10 cellular contexts compared by ENCODE assay signal in the genomic region with DNA sequence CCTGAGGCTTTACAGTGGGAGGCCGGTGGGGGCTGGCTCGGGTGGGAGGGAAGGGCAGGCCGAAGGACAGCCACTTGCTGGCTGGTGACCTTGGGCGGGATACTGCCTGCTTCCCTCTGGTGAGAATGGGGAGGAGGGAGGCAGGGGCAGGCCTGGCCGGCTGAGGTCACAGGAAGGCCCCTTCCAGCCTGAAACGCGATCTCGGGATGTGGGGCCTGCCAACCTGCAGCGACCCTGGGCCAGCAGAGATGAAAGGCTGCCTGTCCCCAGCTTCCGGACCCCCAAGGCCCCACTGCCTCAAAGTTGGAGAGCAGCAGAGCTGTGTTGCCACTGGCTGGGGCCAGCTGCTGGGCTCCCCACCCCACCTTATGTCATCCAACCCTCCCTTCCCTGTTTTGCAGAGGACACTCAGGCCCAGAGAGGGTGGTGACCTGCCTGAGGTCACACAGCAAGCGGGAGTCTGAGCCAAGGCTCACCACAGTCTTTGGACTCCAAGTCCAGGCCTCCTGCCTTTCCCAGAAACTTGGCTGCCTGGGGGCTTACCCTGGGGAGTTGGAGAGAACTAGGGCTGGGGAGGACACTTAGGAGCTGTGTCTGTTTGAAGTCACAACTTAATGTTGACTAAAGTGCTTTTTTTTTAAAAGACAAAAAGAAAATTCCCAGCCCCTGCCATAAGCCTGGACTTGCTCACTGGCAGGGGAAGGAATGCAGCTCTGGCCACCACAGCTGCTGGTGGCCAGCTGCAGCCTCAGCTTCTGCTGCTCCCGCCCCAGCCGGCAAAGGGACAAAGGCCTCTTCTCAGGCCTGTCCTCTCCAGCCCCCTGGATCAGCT. TPM values are rescaled to one million over a fixed set of nuclear protein-coding genes. Genes with fewer than 3 reads are reported as not detected.
DNase-seq lines count a peak whose midpoint lies in the region; ATAC-seq and TF ChIP-seq lines count a peak whose summit lies in the region.
"Had no signal": no experiment of that assay in that cellular context is flagged by ENCODE, and none has a peak within 500 bp of the region (broad histone marks: within the 10 kb centered on the region; RNA-seq: fewer than 3 reads in every experiment).

No MANE protein-coding gene starts in this region.

- H3K9me3 Mint-ChIP-seq in stimulated activated naive B cell treated with anti-CD40 and anti-IgM and Interleukin-4, amounts not matched to agents 10 μg/mL and 1 μg/mL and 100 μg/mL, for 72 hours = no peaks in the 10 kb centered on the region
- H3K9me3 Mint-ChIP-seq: stimulated activated memory B cell treated with anti-CD40 and anti-IgM and Interleukin-4, amounts not matched to agents 10 μg/mL and 1 μg/mL and 100 μg/mL, for 72 hours had no signal

- H3K27me3 Mint-ChIP-seq in stimulated activated naive B cell treated with anti-CD40 and anti-IgM and Interleukin-4, amounts not matched to agents 10 μg/mL and 1 μg/mL and 100 μg/mL, for 72 hours = no peaks in the 10 kb centered on the region
- H3K27me3 Mint-ChIP-seq: stimulated activated memory B cell treated with anti-CD40 and anti-IgM and Interleukin-4, amounts not matched to agents 10 μg/mL and 1 μg/mL and 100 μg/mL, for 72 hours had no signal

- peaks cover 4 to 6% of the 10 kb centered on the region in 2 donors for H3K4me1 Mint-ChIP-seq in stimulated activated naive B cell treated with anti-CD40 and anti-IgM and Interleukin-4, amounts not matched to agents 10 μg/mL and 1 μg/mL and 100 μg/mL, for 72 hours

- H3K9me3 ChIP-seq in right cardiac atrium (ENCODE audit: control insufficient read depth, low read length) = no peaks in the 10 kb centered on the region

- H3K27ac ChIP-seq in right cardiac atrium (ENCODE audit: low read length) = peak overlapping the region; percentile 76

- in situ Hi-C loops in astrocyte of the spinal cord (cut with HindIII; ENCODE audit: low sequenced_read_pairs) = no loop called here

- no peaks in the 10 kb centered on the region for H3K36me3 Mint-ChIP-seq in stimulated activated naive B cell treated with anti-CD40 and anti-IgM and Interleukin-4, amounts not matched to agents 10 μg/mL and 1 μg/mL and 100 μg/mL, for 72 hours
- H3K36me3 Mint-ChIP-seq: stimulated activated memory B cell treated with anti-CD40 and anti-IgM and Interleukin-4, amounts not matched to agents 10 μg/mL and 1 μg/mL and 100 μg/mL, for 72 hours had no signal

- no peak overlapping the region for H3K4me3 Mint-ChIP-seq in stimulated activated naive B cell treated with anti-CD40 and anti-IgM and Interleukin-4, amounts not matched to agents 10 μg/mL and 1 μg/mL and 100 μg/mL, for 72 hours
- H3K4me3 Mint-ChIP-seq: stimulated activated memory B cell treated with anti-CD40 and anti-IgM and Interleukin-4, amounts not matched to agents 10 μg/mL and 1 μg/mL and 100 μg/mL, for 72 hours had no signal

- H3K27me3 ChIP-seq in right cardiac atrium (ENCODE audit: control insufficient read depth, insufficient read depth) = no peaks in the 10 kb centered on the region

- intact Hi-C loops in right cardiac atrium (cut with DNase I) = loop anchor here in 1 of 4 donors (10.0 kb wide), 1 partner anchor 70 kb away; no protein-coding TSS in a partner anchor

- ATAC-seq in right cardiac atrium (peak; percentile 95 to 97), HG02840 (IDR thresholded peaks at IDR 0.05; ENCODE audit: low FRiP score, unreplicated experiment) (no peak), HG02852 (IDR thresholded peaks at IDR 0.05; ENCODE audit: unreplicated experiment) (no peak)
- no peak for ATAC-seq in stimulated activated naive B cell treated with anti-CD40 and anti-IgM and Interleukin-4, amounts not matched to agents 10 μg/mL and 1 μg/mL and 100 μg/mL, for 72 hours (replicated peaks)
- ATAC-seq: stimulated activated memory B cell treated with anti-CD40 and anti-IgM and Interleukin-4, amounts not matched to agents 10 μg/mL and 1 μg/mL and 100 μg/mL, for 72 hours had no signal

- H3K27ac Mint-ChIP-seq in stimulated activated naive B cell treated with anti-CD40 and anti-IgM and Interleukin-4, amounts not matched to agents 10 μg/mL and 1 μg/mL and 100 μg/mL, for 72 hours = no peak overlapping the region

- peaks cover 9% of the 10 kb centered on the region for H3K4me1 ChIP-seq in right cardiac atrium (ENCODE audit: control insufficient read depth, insufficient read depth, low read length)

- no peak overlapping the region for H3K4me3 ChIP-seq in astrocyte of the spinal cord (ENCODE audit: low read depth, low read length)
- H3K4me3 ChIP-seq in right cardiac atrium (ENCODE audit: low read length) = no peak overlapping the region

- TF ChIP-seq CTCF in astrocyte of the spinal cord (IDR thresholded peaks at IDR 0.05; ENCODE audit: low read depth, low read length) = no peak

- WGBS in right cardiac atrium = 20% methylated on average over 13 of the region's 13 CpGs

- DNase-seq in EL (peak; percentile 29), astrocyte of the spinal cord (ENCODE audit: low read depth, low spot score) (peak; percentile 69), right cardiac atrium (peak; percentile 92 to 97 (median 95)), pons (ENCODE audit: low spot score) (peak; percentile 96), MV-4-11 (lab: John Stamatoyannopoulos, UW) (no peak)
- DNase-seq in stimulated activated naive B cell treated with anti-CD40 and anti-IgM and Interleukin-4, amounts not matched to agents 10 μg/mL and 1 μg/mL and 100 μg/mL, for 72 hours = no peak
- DNase-seq: DMS79 treated with DMSO at 0.1 percent for 48 hours had no signal

RNA-seq across cellular contexts. Expression of gene WASF2, which starts 14.8 kb away (rescaled TPM):
- 10 to 100 TPM; 64.4 to 77.9 (median 71.5) TPM for total RNA-seq in right cardiac atrium
- polyA plus RNA-seq in right cardiac atrium = 22.1 TPM

Comparison
In these comparisons a context has a peak if more than half of its experiments do, and no peak if none do; other contexts are left out.
1. DNase-seq: peak in EL (single experiment), astrocyte of the spinal cord (single experiment), right cardiac atrium (3 of 3) and pons (single experiment); none in MV-4-11 (single experiment) and stimulated activated naive B cell treated with anti-CD40 and anti-IgM and Interleukin-4, amounts not matched to agents 10 μg/mL and 1 μg/mL and 100 μg/mL, for 72 hours (single experiment).
2. ATAC-seq: peak in right cardiac atrium (2 of 2); none in HG02840 (single experiment), stimulated activated naive B cell treated with anti-CD40 and anti-IgM and Interleukin-4, amounts not matched to agents 10 μg/mL and 1 μg/mL and 100 μg/mL, for 72 hours (0 of 2) and HG02852 (single experiment).